Comparison of ENCODE assay signal across 15 cellular contexts in genomic region chr4:85952518-85952917, GRCh38.
DNase-seq lines count a peak whose midpoint lies in the region; ATAC-seq and TF ChIP-seq lines count a peak whose summit lies in the region.
"Had no signal": no experiment of that assay in that cellular context is flagged by ENCODE, and none has a peak within 500 bp of the region (broad histone marks: within the 10 kb centered on the region; RNA-seq: fewer than 3 reads in every experiment).

No MANE protein-coding gene starts in this region.

- in situ Hi-C loops in astrocyte of the cerebellum (cut with HindIII; ENCODE audit: low sequenced_read_pairs): no loop called here
- in situ Hi-C loops in ACHN (cut with HindIII; ENCODE audit: low pct_ligation_motif_present, low pct_unique_long_range_greater_than_20kb, low sequenced_read_pairs): loop anchor here (25.0 kb wide), 1 partner anchor 140 kb away; no protein-coding TSS in a partner anchor

- DNase-seq in HCEC 1CT (peak; percentile 62), astrocyte of the cerebellum (ENCODE audit: low read depth) (peak; percentile 69), fibroblast of pulmonary artery (ENCODE audit: low read depth) (peak; percentile 87), renal cortical epithelial cell (ENCODE audit: low read depth) (peak; percentile 91), ACHN (no peak), progenitor cell of endocrine pancreas (ENCODE audit: low spot score, unreplicated experiment) (no peak), NCI-H345 (lab: John Stamatoyannopoulos, UW) (no peak)
- DNase-seq: activated CD4-positive, CD25-positive, alpha-beta regulatory T cell; activated naive CD4-positive, alpha-beta T cell treated with anti-CD3 and anti-CD28 coated beads for 36 hours; cerebellar nuclear complex; NCI-H1048; NCI-H446 treated with DMSO at 0.1 percent for 48 hours had no signal

- H3K4me1 Mint-ChIP-seq in progenitor cell of endocrine pancreas (ENCODE audit: low read depth): peaks cover 3% of the 10 kb centered on the region

- H3K4me3 ChIP-seq in astrocyte of the cerebellum (ENCODE audit: low read depth, low read length): no peak overlapping the region
- H3K4me3 ChIP-seq in fibroblast of pulmonary artery (replicated peaks; ENCODE audit: low read depth, low read length): no peak overlapping the region
- H3K4me3 ChIP-seq: BLaER1 had no signal

- peaks cover 2% of the 10 kb centered on the region for H3K9me3 Mint-ChIP-seq in progenitor cell of endocrine pancreas (ENCODE audit: low read depth)
- H3K9me3 Mint-ChIP-seq: activated naive CD4-positive, alpha-beta T cell treated with anti-CD3 and anti-CD28 coated beads for 36 hours; type B pancreatic cell had no signal

- no peak overlapping the region for H3K4me3 Mint-ChIP-seq in progenitor cell of endocrine pancreas (ENCODE audit: low read depth)
- H3K4me3 Mint-ChIP-seq: activated naive CD4-positive, alpha-beta T cell treated with anti-CD3 and anti-CD28 coated beads for 36 hours; type B pancreatic cell had no signal

- no peak overlapping the region for H3K27ac Mint-ChIP-seq in progenitor cell of endocrine pancreas
- H3K27ac Mint-ChIP-seq: activated naive CD4-positive, alpha-beta T cell treated with anti-CD3 and anti-CD28 coated beads for 36 hours; type B pancreatic cell had no signal

- H3K27me3 Mint-ChIP-seq in progenitor cell of endocrine pancreas: no peaks in the 10 kb centered on the region
- H3K27me3 Mint-ChIP-seq: type B pancreatic cell had no signal

- TF ChIP-seq CTCF in astrocyte of the cerebellum (IDR thresholded peaks at IDR 0.05; ENCODE audit: low read depth, low read length, missing control alignments): no peak
- no peak for TF ChIP-seq CTCF in fibroblast of pulmonary artery (IDR thresholded peaks at IDR 0.05; ENCODE audit: low read length, missing control alignments)
- TF ChIP-seq CTCF in progenitor cell of endocrine pancreas (IDR thresholded peaks at IDR 0.05; ENCODE audit: unreplicated experiment): no peak

- peaks cover 7% of the 10 kb centered on the region for H3K36me3 Mint-ChIP-seq in progenitor cell of endocrine pancreas (ENCODE audit: insufficient read depth)
- H3K36me3 Mint-ChIP-seq: type B pancreatic cell had no signal

- ATAC-seq in GM19395 (IDR thresholded peaks at IDR 0.05; ENCODE audit: unreplicated experiment): no peak

Comparison
In these comparisons a context has a peak if more than half of its experiments do, and no peak if none do; other contexts are left out.
1. DNase-seq: peak in HCEC 1CT (single experiment), astrocyte of the cerebellum (single experiment), fibroblast of pulmonary artery (single experiment) and renal cortical epithelial cell (single experiment); none in ACHN (single experiment), progenitor cell of endocrine pancreas (single experiment) and NCI-H345 (single experiment).